Comparison of ENCODE assay signal across 27 cellular contexts in the genomic region with DNA sequence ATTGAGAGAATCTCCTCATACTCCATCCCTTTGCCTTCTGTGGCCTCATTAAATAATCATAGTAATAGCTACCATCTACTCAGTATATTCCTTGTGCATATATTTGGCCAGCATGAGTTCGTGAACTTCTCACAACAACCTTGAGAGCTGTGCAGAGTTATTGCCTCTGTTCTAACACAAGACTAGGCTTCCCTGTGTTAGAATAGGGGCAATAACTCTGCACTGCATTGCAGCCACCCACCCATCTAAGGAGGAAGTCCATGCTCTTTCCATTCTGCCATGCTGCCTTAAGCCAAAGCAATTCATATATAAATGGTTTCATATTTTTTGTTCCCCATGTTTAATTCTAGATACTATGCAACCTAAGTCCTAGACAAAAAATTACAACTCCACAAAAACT.
"Had no signal": no experiment of that assay in that cellular context is flagged by ENCODE, and none has a peak within 500 bp of the region (broad histone marks: within the 10 kb centered on the region; RNA-seq: fewer than 3 reads in every experiment).

No MANE protein-coding gene starts in this region.

- H3K27ac ChIP-seq: stomach, suprapubic skin, testis, thoracic aorta, thyroid gland, tibial artery, tibial nerve, transverse colon, upper lobe of left lung, upper lobe of right lung, uterus, vagina had no signal

- DNase-seq: stimulated activated CD4-positive, alpha-beta T cell treated with anti-CD3 and anti-CD28 coated beads, Interleukin-2, amount 100 ng/mL, for 48 hours; stimulated activated CD4-positive, alpha-beta T cell treated with anti-CD3 and anti-CD28 coated beads, Interleukin-4, amount 100 ng/mL, for 1 hour; stimulated activated CD4-positive, alpha-beta T cell treated with anti-CD3 and anti-CD28 coated beads, Interleukin-4, amount 100 ng/mL, for 24 hours; stimulated activated CD4-positive, alpha-beta T cell treated with anti-CD3 and anti-CD28 coated beads, Interleukin-4, amount 100 ng/mL, for 4 hours; stimulated activated CD8-positive, alpha-beta memory T cell treated with anti-CD3 and anti-CD28 coated beads, Interleukin-4, amount 100 ng/mL, for 48 hours; stimulated activated naive B cell treated with anti-CD40 and anti-IgM and Interleukin-4, amounts not matched to agents 10 μg/mL and 1 μg/mL and 100 μg/mL, for 72 hours; stimulated activated naive CD4-positive, alpha-beta T cell; stimulated activated naive CD4-positive, alpha-beta T cell treated with Interleukin-2 at 50 U/mL for 16 hours; stimulated activated naive CD8-positive, alpha-beta T cell treated with anti-CD3 and anti-CD28 coated beads, Interleukin-15, amount 100 ng/mL, for 72 hours; stimulated activated naive CD8-positive, alpha-beta T cell treated with anti-CD3 and anti-CD28 coated beads, Interleukin-15, Interleukin-2, amounts not matched to agents 100 U/mL and 50 U/mL, for 24 hours; stomach; substantia nigra; testis; thyroid gland; tibial artery; transverse colon; trophoblast cell; upper lobe of left lung; upper lobe of right lung; uterus had no signal

- H3K36me3 ChIP-seq: stomach, suprapubic skin, thoracic aorta, thyroid gland, tibial artery, tibial nerve, transverse colon, upper lobe of left lung, upper lobe of right lung, uterus, vagina had no signal

- ATAC-seq: stimulated activated effector memory CD8-positive, alpha-beta T cell treated with anti-CD3 and anti-CD28 coated beads, Interleukin-12 subunit alpha, Interleukin-12 subunit beta, amount 100 ng/mL, for 72 hours; stimulated activated memory B cell treated with anti-CD40 and anti-IgM and Interleukin-4, amounts not matched to agents 10 μg/mL and 1 μg/mL and 100 μg/mL, for 72 hours; stimulated activated naive B cell treated with anti-CD40 and anti-IgM and Interleukin-4, amounts not matched to agents 10 μg/mL and 1 μg/mL and 100 μg/mL, for 72 hours; stimulated activated naive CD8-positive, alpha-beta T cell treated with anti-CD3 and anti-CD28 coated beads, Interleukin-15, amount 100 ng/mL, for 72 hours; stimulated activated naive CD8-positive, alpha-beta T cell treated with anti-CD3 and anti-CD28 coated beads, Interleukin-15, Interleukin-2, amounts not matched to agents 100 U/mL and 50 U/mL, for 24 hours; upper lobe of right lung had no signal

- H3K9me3 ChIP-seq: stomach, suprapubic skin, testis, thoracic aorta, thyroid gland, tibial artery, tibial nerve, transverse colon, upper lobe of left lung, upper lobe of right lung, uterus, vagina had no signal

- FAIRE-seq: urothelium cell line had no signal

- H3K4me3 ChIP-seq: stomach, suprapubic skin, testis, thoracic aorta, thyroid gland, tibial artery, tibial nerve, transverse colon, upper lobe of left lung, upper lobe of right lung, uterus, vagina had no signal

- H3K4me1 ChIP-seq: testis, tibial artery, upper lobe of left lung, upper lobe of right lung, uterus had no signal

- H3K27me3 ChIP-seq: stomach, suprapubic skin, testis, thyroid gland, tibial artery, tibial nerve, transverse colon, upper lobe of left lung, upper lobe of right lung, uterus, vagina had no signal
